11 cellular contexts compared by ENCODE assay signal in the genomic region with DNA sequence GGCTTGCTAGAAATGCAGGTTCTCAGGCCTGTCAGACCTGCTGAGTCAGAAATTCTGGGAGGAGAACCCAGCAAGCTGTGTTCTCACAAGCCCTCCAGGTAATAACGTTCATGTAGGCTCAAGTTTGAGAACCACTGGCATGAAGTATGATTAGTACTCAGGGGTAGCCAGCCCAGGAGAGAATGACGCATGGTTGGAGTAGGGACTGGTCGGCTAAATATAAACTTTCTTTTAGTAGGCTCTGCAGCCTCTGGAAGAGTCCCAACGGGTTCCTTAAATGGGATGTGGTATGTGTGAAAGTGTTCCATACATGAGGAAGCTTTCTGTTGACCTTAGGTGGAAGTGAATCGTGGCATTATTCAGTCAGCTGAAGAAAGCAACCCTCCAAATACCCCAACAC.
DNase-seq lines count a peak whose midpoint lies in the region; ATAC-seq, FAIRE-seq and TF ChIP-seq lines count a peak whose summit lies in the region.
"Had no signal": no experiment of that assay in that cellular context is flagged by ENCODE, and none has a peak within 500 bp of the region (broad histone marks: within the 10 kb centered on the region; RNA-seq: fewer than 3 reads in every experiment).

No MANE protein-coding gene starts in this region.

- H3K27ac ChIP-seq in thoracic aorta: peak overlapping the region; percentile 72 to 78

- H3K4me3 ChIP-seq in bronchial epithelial cell (ENCODE audit: low read depth, low read length): no peak overlapping the region
- H3K4me3 ChIP-seq in thoracic aorta: peak overlapping the region; percentile 30

- peak; percentile 97 for ATAC-seq in thoracic aorta (ENCODE audit: insufficient number of reproducible peaks, low FRiP score, low read depth)
- ATAC-seq in HG03571 (IDR thresholded peaks at IDR 0.05; ENCODE audit: unreplicated experiment): no peak

- peak; percentile 69 for DNase-seq in HT1080 (ENCODE audit: low read depth)
- DNase-seq in bronchial epithelial cell (ENCODE audit: low read depth): peak; percentile 22
- DNase-seq in islet precursor cell: peak; percentile 47
- DNase-seq in thoracic aorta (ENCODE audit: low spot score): peak; percentile 60
- no peak for DNase-seq in cerebellar nuclear complex (lab: John Stamatoyannopoulos, UW)
- DNase-seq in mesenteric fat pad (ENCODE audit: low spot score): no peak
- DNase-seq: activated T-cell treated with anti-CD3 and anti-CD28 coated beads, Interleukin-2, amount 50 U/mL, for 24 hours; NCI-H1092 treated with DMSO at 0.1 percent for 48 hours; stimulated activated naive CD4-positive, alpha-beta T cell had no signal

- peaks cover 14 to 28% of the 10 kb centered on the region in 2 donors for H3K4me1 ChIP-seq in thoracic aorta (ENCODE audit: control insufficient read depth in 1 of 2, low read depth in 2 of 2)

- H3K36me3 ChIP-seq in bronchial epithelial cell (ENCODE audit: control insufficient read depth, insufficient read depth, low read length) (no peaks in the 10 kb centered on the region), thoracic aorta (no peaks in the 10 kb centered on the region)

- no peaks in the 10 kb centered on the region for H3K9me3 ChIP-seq in thoracic aorta

- no peak for TF ChIP-seq CTCF in bronchial epithelial cell (IDR thresholded peaks at IDR 0.05; ENCODE audit: insufficient read depth, low read length, severe bottlenecking)
- no peak for TF ChIP-seq CTCF in thoracic aorta (IDR thresholded peaks at IDR 0.05)

- H3K27me3 ChIP-seq in bronchial epithelial cell (ENCODE audit: control insufficient read depth, insufficient read depth, low read length) (no peaks in the 10 kb centered on the region), thoracic aorta (replicated peaks; ENCODE audit: insufficient read depth) (no peaks in the 10 kb centered on the region)

- no peak for FAIRE-seq in bronchial epithelial cell (lab: Jason Lieb, UNC)
- FAIRE-seq: G401.6 had no signal

Comparison
In these comparisons a context has a peak if more than half of its experiments do, and no peak if none do; other contexts are left out.
1. DNase-seq: peak in HT1080 (single experiment), bronchial epithelial cell (single experiment), islet precursor cell (single experiment) and thoracic aorta (single experiment); none in cerebellar nuclear complex (0 of 2) and mesenteric fat pad (single experiment).